Comparison of ENCODE assay signal across 8 cellular contexts in genomic region chr1:178542554-178543290, GRCh38.
A peak's percentile ranks its signal among the peaks of the same experiment; 100 is the strongest.
DNase-seq lines count a peak whose midpoint lies in the region; ATAC-seq and FAIRE-seq lines count a peak whose summit lies in the region.

No MANE protein-coding gene starts in this region.

- H3K27ac Mint-ChIP-seq in memory B cell = peak overlapping the region; percentile 92

- no peaks in the 10 kb centered on the region for H3K36me3 ChIP-seq in effector memory CD4-positive, alpha-beta T cell (ENCODE audit: control insufficient read depth, insufficient read depth, low read length)

- no peaks in the 10 kb centered on the region for H3K9me3 Mint-ChIP-seq in memory B cell

- peaks cover 29% of the 10 kb centered on the region for H3K4me1 Mint-ChIP-seq in memory B cell

- no peaks in the 10 kb centered on the region for H3K4me1 ChIP-seq in effector memory CD4-positive, alpha-beta T cell (ENCODE audit: control insufficient read depth, insufficient read depth, low read length, poor library complexity, severe bottlenecking)

- H3K27me3 Mint-ChIP-seq in memory B cell = no peaks in the 10 kb centered on the region

- H3K27me3 ChIP-seq in effector memory CD4-positive, alpha-beta T cell (replicated peaks; ENCODE audit: control insufficient read depth, insufficient read depth, low read length, poor library complexity, severe bottlenecking) = no peaks in the 10 kb centered on the region

- no peaks in the 10 kb centered on the region for H3K9me3 ChIP-seq in effector memory CD4-positive, alpha-beta T cell (ENCODE audit: control insufficient read depth, low read length)

- peak overlapping the region; percentile 98 for H3K4me3 Mint-ChIP-seq in memory B cell

- H3K36me3 Mint-ChIP-seq in memory B cell = peaks cover 21% of the 10 kb centered on the region

- H3K27ac ChIP-seq in effector memory CD4-positive, alpha-beta T cell (ENCODE audit: insufficient read depth, low read length, poor library complexity, severe bottlenecking) = no peak overlapping the region

- DNase-seq in C1 segment of cervical spinal cord (lab: John Stamatoyannopoulos, UW) = peak; percentile 35 to 91 (median 82)
- DNase-seq in GM19239 (ENCODE audit: insufficient read length, low spot score) = peak; percentile 78
- peak; percentile 69 for DNase-seq in NCI-H748 (lab: John Stamatoyannopoulos, UW; ENCODE audit: unreplicated experiment)
- peak; percentile 31 to 75 for DNase-seq in activated CD8-positive, alpha-beta memory T cell treated with anti-CD3 and anti-CD28 coated beads for 1 hour (ENCODE audit: extremely low read depth in 1 of 2, low read depth in 1 of 2)
- peak; percentile 61 to 67 (median 65) for DNase-seq in effector memory CD4-positive, alpha-beta T cell
- peak; percentile 99 to 100 for DNase-seq in memory B cell (ENCODE audit: low spot score in 2 of 2)
- peak; percentile 63 for DNase-seq in stimulated activated CD8-positive, alpha-beta memory T cell treated with anti-CD3 and anti-CD28 coated beads, Interleukin-12 subunit alpha, Interleukin-12 subunit beta, amount 100 ng/mL, for 24 hours (ENCODE audit: extremely low read depth)

- FAIRE-seq in GM19239 (lab: Jason Lieb, UNC) = no peak

- H3K4me3 ChIP-seq in effector memory CD4-positive, alpha-beta T cell (ENCODE audit: insufficient read depth, low read depth, low read length, poor library complexity, severe bottlenecking) = peak overlapping the region; percentile 87

- ATAC-seq in HG03442 (IDR thresholded peaks at IDR 0.05; ENCODE audit: unreplicated experiment) = peak; percentile 60
- peak; percentile 67 for ATAC-seq in memory B cell (ENCODE audit: low read depth)
